Comparison of ENCODE assay signal across 8 cellular contexts in the genomic region with DNA sequence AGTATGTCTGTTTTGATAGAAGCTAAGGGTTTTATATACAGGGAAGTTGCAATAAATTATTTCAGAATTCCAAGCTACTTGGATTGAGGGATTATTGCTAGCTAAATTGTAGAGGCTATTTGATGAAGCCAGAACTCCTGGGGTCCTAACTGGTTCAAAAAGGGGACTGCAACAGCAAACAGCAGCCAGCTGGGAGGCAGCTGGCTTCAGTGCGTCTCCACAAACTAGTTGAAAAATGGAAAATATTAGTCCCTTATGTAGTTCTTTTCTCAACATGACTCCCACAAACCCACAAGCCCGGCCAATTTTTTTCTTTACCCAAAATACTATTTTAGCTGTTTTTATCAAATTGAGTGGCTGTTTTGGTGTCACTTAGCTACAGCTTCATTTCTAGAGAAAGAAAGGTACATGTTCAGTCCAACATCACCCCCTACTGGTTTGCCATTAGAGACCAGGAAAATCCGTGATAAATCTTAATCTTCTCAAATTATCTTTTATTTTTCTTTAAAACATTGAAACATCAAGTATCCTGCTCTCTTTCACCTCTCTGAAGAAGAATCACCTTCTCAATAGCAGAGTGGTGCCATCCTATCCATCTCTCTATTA.
DNase-seq lines count a peak whose midpoint lies in the region; ATAC-seq, FAIRE-seq and TF ChIP-seq lines count a peak whose summit lies in the region.

No MANE protein-coding gene starts in this region.

- H3K36me3 Mint-ChIP-seq in HFFc6 (ENCODE audit: low read depth), result no peaks in the 10 kb centered on the region
- H3K36me3 Mint-ChIP-seq in astrocyte (ENCODE audit: low read depth, unreplicated experiment), result no peaks in the 10 kb centered on the region

- DNase-seq in COLO829 (ENCODE audit: low spot score), result peak; percentile 40
- no peak for DNase-seq in HFFc6
- DNase-seq in astrocyte (ENCODE audit: low read depth), result no peak
- no peak for DNase-seq in HepG2 (ENCODE audit: low spot score)
- DNase-seq in epidermal melanocyte (ENCODE audit: insufficient read length, low spot score), result no peak
- no peak for DNase-seq in middle frontal gyrus (ENCODE audit: extremely low spot score, low spot score)
- no peak for DNase-seq in prostate gland (ENCODE audit: low spot score)

- TF ChIP-seq RAD21 in HepG2 (CRISPR knock-in tag; IDR thresholded peaks at IDR 0.05), result no peak

- H3K27me3 ChIP-seq in astrocyte (ENCODE audit: insufficient read depth, low read length), result no peaks in the 10 kb centered on the region
- H3K27me3 ChIP-seq in HepG2 (ENCODE audit: control insufficient read depth in 1 of 2, insufficient read depth in 2 of 2, low read length in 2 of 2), result no peaks in the 10 kb centered on the region
- H3K27me3 ChIP-seq in prostate gland (replicated peaks; ENCODE audit: insufficient read depth), result no peaks in the 10 kb centered on the region

- FAIRE-seq in astrocyte (lab: Jason Lieb, UNC) (peak; percentile 88), HepG2 (lab: Jason Lieb, UNC) (no peak)

- ATAC-seq in HepG2, result no peak
- no peak for ATAC-seq in HG03565 (IDR thresholded peaks at IDR 0.05; ENCODE audit: unreplicated experiment)

- no peak overlapping the region for H3K4me2 ChIP-seq in astrocyte (ENCODE audit: low read length)
- no peak overlapping the region for H3K4me2 ChIP-seq in HepG2 (ENCODE audit: low read depth, low read length)

- H3K79me2 ChIP-seq in astrocyte (ENCODE audit: insufficient read depth, low read length) (no peaks in the 10 kb centered on the region), HepG2 (ENCODE audit: insufficient read depth, low read length) (no peaks in the 10 kb centered on the region)

- H3K4me1 ChIP-seq in astrocyte (ENCODE audit: insufficient read depth, low read length) (no peaks in the 10 kb centered on the region), HepG2 (ENCODE audit: insufficient read depth, low read length) (no peaks in the 10 kb centered on the region), prostate gland (replicated peaks) (no peaks in the 10 kb centered on the region)

- H3K27me3 Mint-ChIP-seq in HFFc6 (ENCODE audit: insufficient read depth), result no peaks in the 10 kb centered on the region
- no peaks in the 10 kb centered on the region for H3K27me3 Mint-ChIP-seq in astrocyte (ENCODE audit: low read depth, unreplicated experiment)

- TF ChIP-seq EP300 in HepG2 (IDR thresholded peaks at IDR 0.05; ENCODE audit: low read depth in 2 of 2, low read length in 2 of 2), result no peak
- TF ChIP-seq EP300 in HepG2 (CRISPR knock-in tag; IDR thresholded peaks at IDR 0.05; ENCODE audit: borderline replicate concordance), result no peak

- H3K27ac Mint-ChIP-seq in HFFc6, result no peak overlapping the region
- H3K27ac Mint-ChIP-seq in astrocyte (ENCODE audit: unreplicated experiment), result no peak overlapping the region

- TF ChIP-seq CTCF in HFFc6 (IDR thresholded peaks at IDR 0.05) (peak; percentile 52; the same call in 1 of the 2 replicates), astrocyte (IDR thresholded peaks at IDR 0.05; ENCODE audit: insufficient read depth, low read depth, low read length) (peak; percentile 42), HepG2 (CRISPR knock-in tag; IDR thresholded peaks at IDR 0.05) (peak; percentile 33; the same call in 1 of the 2 replicates), prostate gland (IDR thresholded peaks at IDR 0.05) (peak in 2 of 4 experiments; percentile 28 to 31)

- in situ Hi-C loops in HepG2 (cut with HindIII; ENCODE audit: extremely low pct_ligation_motif_present, low pct_unique_long_range_greater_than_20kb), result no loop called here

- no peak overlapping the region for H3K4me3 ChIP-seq in astrocyte (ENCODE audit: insufficient read depth, low read depth, low read length)
- H3K4me3 ChIP-seq in HepG2 (replicated peaks in 1 of 3; ENCODE audit: insufficient read depth in 1 of 3, low read depth in 2 of 3, low read length in 3 of 3), result no peak overlapping the region
- no peak overlapping the region for H3K4me3 ChIP-seq in prostate gland

- no TSS peak for BruUV-seq in HepG2 (replicated peaks; lab: Mats Ljungman, UMichigan)

- H4K20me1 ChIP-seq in astrocyte (ENCODE audit: insufficient read depth, low read length) (no peaks in the 10 kb centered on the region), HepG2 (ENCODE audit: insufficient read depth, low read length) (no peaks in the 10 kb centered on the region)

- H3K36me3 ChIP-seq in astrocyte (ENCODE audit: insufficient read depth, low read length) (no peaks in the 10 kb centered on the region), HepG2 (replicated peaks in 1 of 2; ENCODE audit: control insufficient read depth in 1 of 2, insufficient read depth in 2 of 2, low read length in 2 of 2) (no peaks in the 10 kb centered on the region), prostate gland (no peaks in the 10 kb centered on the region)

- H3K4me1 Mint-ChIP-seq in HFFc6 (ENCODE audit: low read depth), result no peaks in the 10 kb centered on the region
- no peaks in the 10 kb centered on the region for H3K4me1 Mint-ChIP-seq in astrocyte (ENCODE audit: low read depth, unreplicated experiment)

- H3K9ac ChIP-seq in astrocyte (ENCODE audit: low read length), result no peak overlapping the region
- H3K9ac ChIP-seq in HepG2 (ENCODE audit: insufficient read depth, low read depth, low read length), result no peak overlapping the region

- 27% methylated on average over 3 of the region's 3 CpGs for WGBS in HepG2 (ENCODE audit: low lambda C conversion rate)
- 32% methylated on average over 3 of the region's 3 CpGs for WGBS in prostate gland

- intact Hi-C loops in HepG2 (cut with micrococcal nuclease; ENCODE audit: unreplicated experiment) (no loop called here), prostate gland (cut with DNase I) (no loop called here)

- CTCF ChIA-PET in HepG2 (lab: Yijun Ruan, JAX; ENCODE audit: low intra/inter-chr PET ratio, low total read pairs), result no interaction called here

- H3K9me3 Mint-ChIP-seq in HFFc6, result no peaks in the 10 kb centered on the region; the same call in 1 of the 2 replicates
- no peaks in the 10 kb centered on the region for H3K9me3 Mint-ChIP-seq in astrocyte (ENCODE audit: unreplicated experiment)

- POLR2A ChIA-PET in HepG2 (lab: Yijun Ruan, JAX), result no interaction called here

- TF ChIP-seq POLR2A in HepG2 (IDR thresholded peaks at IDR 0.05; ENCODE audit: insufficient read depth in 1 of 2, low read depth in 2 of 2, low read length in 2 of 2) (no peak), prostate gland (IDR thresholded peaks at IDR 0.05) (no peak)

- H3K9me3 ChIP-seq in astrocyte (ENCODE audit: insufficient read depth, low read depth, low read length) (no peaks in the 10 kb centered on the region), HepG2 (ENCODE audit: low read length) (no peaks in the 10 kb centered on the region), prostate gland (no peaks in the 10 kb centered on the region)

- H3K27ac ChIP-seq in astrocyte (ENCODE audit: low read depth, low read length) (no peak overlapping the region), HepG2 (ENCODE audit: extremely low read length, insufficient read depth, low read length) (no peak overlapping the region), prostate gland (no peak overlapping the region)

- H2AFZ ChIP-seq in astrocyte (ENCODE audit: low read depth, low read length) (no peak overlapping the region), HepG2 (ENCODE audit: low read length) (no peak overlapping the region)

- no peak overlapping the region for H3K4me3 Mint-ChIP-seq in HFFc6
- H3K4me3 Mint-ChIP-seq in astrocyte (ENCODE audit: unreplicated experiment), result no peak overlapping the region

TF ChIP-seq in HepG2, 621 proteins besides CTCF, POLR2A, EP300 and RAD21:
- TF ChIP-seq PTBP1 (IDR thresholded peaks at IDR 0.05; ENCODE audit: low read depth, low read length, poor library complexity, severe bottlenecking) (no peak), STAG1 (CRISPR knock-in tag; IDR thresholded peaks at IDR 0.05) (peak; percentile 49), MED13 (CRISPR knock-in tag; IDR thresholded peaks at IDR 0.05) (no peak), MED8 (CRISPR knock-in tag; IDR thresholded peaks at IDR 0.05; ENCODE audit: insufficient replicate concordance) (no peak), SOX6 (IDR thresholded peaks at IDR 0.05) (no peak), SOX6 (CRISPR knock-in tag; IDR thresholded peaks at IDR 0.05) (no peak)
